Comparison of ENCODE assay signal across 1 cellular context in genomic region chr16:27903046-27903655, GRCh38.
TF ChIP-seq lines count a peak whose summit lies in the region.

No MANE protein-coding gene starts in this region.

TF ChIP-seq in HepG2, 621 proteins besides CTCF, POLR2A, EP300 and RAD21 (continued from another document):
- no peak for TF ChIP-seq HINFP (CRISPR knock-in tag; IDR thresholded peaks at IDR 0.05; ENCODE audit: low read depth)
- no peak for TF ChIP-seq RELA (CRISPR knock-in tag; IDR thresholded peaks at IDR 0.05)
